ENCODE assay signal across 9 cellular contexts in the genomic region with DNA sequence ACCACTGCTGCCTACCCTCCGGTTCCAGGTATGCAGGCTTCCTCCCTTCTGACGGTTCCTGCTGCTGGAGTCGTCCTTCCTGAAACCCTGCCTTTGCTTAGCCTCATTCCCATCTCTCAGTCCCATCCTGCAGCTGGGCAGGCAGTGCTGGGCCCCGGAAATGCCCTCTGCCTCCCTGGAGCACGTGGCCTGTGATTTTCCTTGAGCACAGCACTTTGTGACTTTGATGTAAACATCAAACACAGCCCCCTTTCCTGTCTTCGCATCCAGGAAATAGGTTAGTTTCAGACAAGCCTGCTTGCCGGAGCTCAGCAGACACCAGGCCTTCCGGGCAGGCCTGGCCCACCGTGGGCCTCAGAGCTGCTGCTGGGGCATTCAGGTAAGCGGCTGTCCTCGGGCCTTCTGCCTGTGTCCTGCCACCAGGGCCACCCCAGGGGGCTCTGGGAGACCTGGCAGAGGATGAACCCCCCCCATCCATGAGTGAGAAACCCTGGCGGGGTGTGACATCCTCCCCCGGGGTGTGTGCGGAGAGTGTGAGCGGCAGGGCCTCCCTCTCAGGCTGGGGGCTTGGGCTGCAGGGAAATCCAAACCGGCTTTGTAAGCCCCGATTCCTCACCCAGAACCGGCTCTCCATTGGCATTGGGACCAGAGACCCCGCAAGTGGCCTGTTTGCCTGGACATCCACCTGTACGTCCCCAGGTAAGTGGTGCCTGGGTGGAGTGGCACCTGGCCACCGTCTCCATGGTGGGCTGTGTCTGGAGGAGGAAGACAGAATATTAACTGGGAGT. TPM values are rescaled to one million over a fixed set of nuclear protein-coding genes. Genes with fewer than 3 reads are reported as not detected.
DNase-seq lines count a peak whose midpoint lies in the region; ATAC-seq and TF ChIP-seq lines count a peak whose summit lies in the region.
"Had no signal": no experiment of that assay in that cellular context is flagged by ENCODE, and none has a peak within 500 bp of the region (broad histone marks: within the 10 kb centered on the region; RNA-seq: fewer than 3 reads in every experiment).

Gene ZAP70 (plus strand): TSS at position 281 of the 788 bp plus-strand sequence. CDS start 10,461 bp downstream, outside the sequence.

- ATAC-seq in right lobe of liver, result peak in 2 of 4 donors; percentile 11 to 18
- no peak for ATAC-seq in HG03108 (IDR thresholded peaks at IDR 0.05; ENCODE audit: unreplicated experiment)

- TF ChIP-seq CTCF in right lobe of liver (IDR thresholded peaks at IDR 0.05), result no peak

- H3K36me3 ChIP-seq in NT2/D1 (ENCODE audit: insufficient read depth, insufficient read length, low read length), result no peaks in the 10 kb centered on the region
- no peaks in the 10 kb centered on the region for H3K36me3 ChIP-seq in right lobe of liver

- TF ChIP-seq POLR2A in right lobe of liver (IDR thresholded peaks at IDR 0.05), result no peak

- H3K4me1 ChIP-seq in NT2/D1 (ENCODE audit: insufficient read depth, insufficient read length) (peaks cover 38% of the 10 kb centered on the region), right lobe of liver (no peaks in the 10 kb centered on the region)

- intact Hi-C loops in right lobe of liver (cut with DNase I), result no loop called here

- no peak within 1 kb of the TSS for H3K4me3 ChIP-seq in NT2/D1 (ENCODE audit: insufficient read length, low read depth)
- peak within 1 kb of the TSS in 1 of 3 donors; percentile 4 for H3K4me3 ChIP-seq in right lobe of liver

- no peak within 1 kb of the TSS for H3K27ac ChIP-seq in right lobe of liver

- H3K9ac ChIP-seq in NT2/D1 (ENCODE audit: insufficient read length, low read depth), result peak within 1 kb of the TSS; percentile 37

- no peaks in the 10 kb centered on the region for H3K9me3 ChIP-seq in NT2/D1 (ENCODE audit: insufficient read depth, low read length)
- H3K9me3 ChIP-seq in right lobe of liver, result no peaks in the 10 kb centered on the region

- no peak for DNase-seq in NT2/D1 (ENCODE audit: low read depth, low spot score)
- DNase-seq in activated T-cell treated with anti-CD3 and anti-CD28 coated beads for 4 hours, result peak; percentile 35
- DNase-seq in right lobe of liver, result peak; percentile 19 to 43 (median 40)
- DNase-seq in stimulated activated CD8-positive, alpha-beta memory T cell treated with anti-CD3 and anti-CD28 coated beads, Interleukin-4, amount 100 ng/mL, for 24 hours (ENCODE audit: low read depth), result peak; percentile 37
- no peak for DNase-seq in DMS79 treated with DMSO at 0.1 percent for 48 hours (lab: John Stamatoyannopoulos, UW)
- no peak for DNase-seq in hippocampal formation (lab: John Stamatoyannopoulos, UW)
- DNase-seq in AG20443 (ENCODE audit: low spot score), result no peak

- H3K27me3 ChIP-seq in NT2/D1 (ENCODE audit: insufficient read depth, insufficient read length) (no peaks in the 10 kb centered on the region), right lobe of liver (no peaks in the 10 kb centered on the region)

- 55% methylated on average over 12 of the region's 21 CpGs for WGBS in right lobe of liver (ENCODE audit: insufficient coverage, low coverage, low lambda C conversion rate, missing lambda C conversion rate)

RNA-seq across cellular contexts. Expression of gene ZAP70, which starts in this region (rescaled TPM):
- total RNA-seq in right lobe of liver, result 1 to 10 TPM in 4 of 6 experiments, under 1 TPM in 2; 0.74 to 2.1 (median 1.4) TPM
- total RNA-seq: fibroblast of villous mesenchyme had no signal

Comparison
In these comparisons a context has a peak if more than half of its experiments do, and no peak if none do; other contexts are left out.
1. DNase-seq: peak in activated T-cell treated with anti-CD3 and anti-CD28 coated beads for 4 hours (single experiment), right lobe of liver (3 of 3) and stimulated activated CD8-positive, alpha-beta memory T cell treated with anti-CD3 and anti-CD28 coated beads, Interleukin-4, amount 100 ng/mL, for 24 hours (single experiment); none in NT2/D1 (single experiment), DMS79 treated with DMSO at 0.1 percent for 48 hours (single experiment), hippocampal formation (0 of 2) and AG20443 (single experiment).